Comparison of ENCODE assay signal across 8 cellular contexts in the genomic region with DNA sequence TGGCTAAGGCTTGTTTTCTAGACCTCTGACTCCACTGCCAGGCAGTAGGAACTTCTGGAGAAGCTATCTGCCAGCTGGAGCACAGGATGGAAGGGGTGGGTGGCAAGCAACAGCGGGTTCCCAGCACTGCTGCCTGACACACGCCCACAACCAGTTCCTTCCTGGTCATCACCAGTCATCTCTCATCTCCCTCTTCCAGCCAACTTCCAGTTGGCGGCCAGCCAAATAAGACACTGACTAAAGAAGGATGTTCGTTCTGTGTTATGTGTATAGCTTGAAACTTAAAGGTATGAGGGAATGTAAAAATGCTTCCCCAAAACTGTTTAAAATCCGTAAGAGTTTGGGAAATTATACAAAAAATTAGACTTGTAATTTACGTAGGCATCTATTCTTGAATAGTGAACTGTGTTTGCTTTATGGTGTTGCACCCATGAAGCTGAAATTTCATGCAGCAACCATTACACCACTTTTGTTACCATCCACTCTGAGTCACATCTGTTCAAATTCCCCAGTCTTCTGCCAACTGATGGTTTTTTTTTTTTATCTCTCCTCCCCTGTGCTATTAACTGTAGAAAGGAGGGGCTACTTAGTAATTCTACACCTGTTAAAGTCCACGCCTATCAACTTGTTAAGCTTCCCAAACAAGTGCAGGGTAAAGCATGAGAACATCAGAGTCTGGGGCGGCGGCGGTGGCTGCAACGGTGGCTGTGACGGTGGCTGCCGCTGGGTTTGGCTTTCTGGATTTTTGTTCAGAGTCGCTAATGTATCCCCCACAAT.
DNase-seq lines count a peak whose midpoint lies in the region; ATAC-seq and TF ChIP-seq lines count a peak whose summit lies in the region.

No MANE protein-coding gene starts in this region.

- H3K79me2 ChIP-seq in PC-9 (ENCODE audit: low read depth) = no peaks in the 10 kb centered on the region

- no peaks in the 10 kb centered on the region for H3K36me3 ChIP-seq in PC-9 (ENCODE audit: low read depth)

- POLR2A ChIA-PET in AG04450 (lab: Yijun Ruan, JAX) (interaction anchor here (0.7 to 1.9 kb wide), 6 partner anchors 12 to 645 kb away, joined by 3 to 7 read pairs (median 3); no protein-coding TSS in a partner anchor), PC-9 (lab: Charles Lee; ENCODE audit: unreplicated experiment) (interaction anchor here (0.6 to 0.7 kb wide), 3 partner anchors 36 to 1021 kb away, joined by 3 to 19 read pairs (median 8); no protein-coding TSS in a partner anchor)
- POLR2A ChIA-PET in activated CD8-positive, alpha-beta T cell treated with anti-CD3 and anti-CD28 coated beads for 36 hours (lab: Charles Lee) = interaction anchor here (0.6 kb wide), 1 partner anchor 1502 kb away, joined by 3 read pairs; no protein-coding TSS in a partner anchor

- DNase-seq in AG04450 (ENCODE audit: low read depth, low spot score) (no peak), KG1 (lab: John Stamatoyannopoulos, UW) (peak; percentile 23), PC-9 (peak; percentile 61 to 97), fibroblast of peridontal ligament (ENCODE audit: extremely low read depth) (peak; percentile 77), progenitor cell of endocrine pancreas (ENCODE audit: low spot score, unreplicated experiment) (no peak), GM19238 (ENCODE audit: insufficient read length, low spot score) (no peak)
- no peak for DNase-seq in activated CD8-positive, alpha-beta T cell treated with anti-CD3 and anti-CD28 coated beads for 36 hours

- H3K4me1 Mint-ChIP-seq in progenitor cell of endocrine pancreas (ENCODE audit: low read depth) = peaks cover 54% of the 10 kb centered on the region
- H3K4me1 Mint-ChIP-seq in activated CD8-positive, alpha-beta T cell treated with anti-CD3 and anti-CD28 coated beads for 36 hours (ENCODE audit: low read depth) = no peaks in the 10 kb centered on the region

- H3K27me3 ChIP-seq in AG04450 (ENCODE audit: control insufficient read depth, insufficient read depth, low read length) (no peaks in the 10 kb centered on the region), PC-9 (ENCODE audit: insufficient read depth, low read depth) (no peaks in the 10 kb centered on the region)

- intact Hi-C loops in PC-9 (cut with micrococcal nuclease; ENCODE audit: unreplicated experiment) = no loop called here
- intact Hi-C loops in activated CD8-positive, alpha-beta T cell treated with anti-CD3 and anti-CD28 coated beads for 36 hours (cut with micrococcal nuclease) = no loop called here

- H3K9me3 Mint-ChIP-seq in progenitor cell of endocrine pancreas (ENCODE audit: low read depth) = no peaks in the 10 kb centered on the region
- H3K9me3 Mint-ChIP-seq in activated CD8-positive, alpha-beta T cell treated with anti-CD3 and anti-CD28 coated beads for 36 hours = no peaks in the 10 kb centered on the region

- no peaks in the 10 kb centered on the region for H4K20me1 ChIP-seq in PC-9 (ENCODE audit: insufficient read depth)

- H3K27ac Mint-ChIP-seq in progenitor cell of endocrine pancreas = peak overlapping the region; percentile 89
- no peak overlapping the region for H3K27ac Mint-ChIP-seq in activated CD8-positive, alpha-beta T cell treated with anti-CD3 and anti-CD28 coated beads for 36 hours

- H3K4me3 ChIP-seq in AG04450 (ENCODE audit: low read depth, low read length) (peak overlapping the region; percentile 18), PC-9 (peak overlapping the region; percentile 47; the same call in 1 of the 2 replicates)

- no peak for ATAC-seq in activated CD8-positive, alpha-beta T cell treated with anti-CD3 and anti-CD28 coated beads for 36 hours
- ATAC-seq in GM21786 (IDR thresholded peaks at IDR 0.05; ENCODE audit: unreplicated experiment) = no peak

- no peaks in the 10 kb centered on the region for H3K27me3 Mint-ChIP-seq in progenitor cell of endocrine pancreas
- peaks cover 4% of the 10 kb centered on the region for H3K27me3 Mint-ChIP-seq in activated CD8-positive, alpha-beta T cell treated with anti-CD3 and anti-CD28 coated beads for 36 hours

- H3K36me3 Mint-ChIP-seq in progenitor cell of endocrine pancreas (ENCODE audit: insufficient read depth) = no peaks in the 10 kb centered on the region
- H3K36me3 Mint-ChIP-seq in activated CD8-positive, alpha-beta T cell treated with anti-CD3 and anti-CD28 coated beads for 36 hours (ENCODE audit: low read depth) = no peaks in the 10 kb centered on the region

- BruUV-seq in PC-9 (replicated peaks; lab: Mats Ljungman, UMichigan) = no TSS peak

- peaks cover 24% of the 10 kb centered on the region for H3K4me1 ChIP-seq in PC-9 (replicated peaks; ENCODE audit: insufficient read depth)

- TF ChIP-seq CTCF in AG04450 (IDR thresholded peaks at IDR 0.05; ENCODE audit: low read depth, low read length) = no peak
- TF ChIP-seq CTCF in PC-9 (conservative IDR thresholded peaks at IDR 0.05) = no peak
- no peak for TF ChIP-seq CTCF in progenitor cell of endocrine pancreas (IDR thresholded peaks at IDR 0.05; ENCODE audit: unreplicated experiment)
- no peak for TF ChIP-seq CTCF in activated CD8-positive, alpha-beta T cell treated with anti-CD3 and anti-CD28 coated beads for 36 hours (IDR thresholded peaks at IDR 0.05)

- peak overlapping the region; percentile 71 for H3K4me3 Mint-ChIP-seq in progenitor cell of endocrine pancreas (ENCODE audit: low read depth)
- no peak overlapping the region for H3K4me3 Mint-ChIP-seq in activated CD8-positive, alpha-beta T cell treated with anti-CD3 and anti-CD28 coated beads for 36 hours

- H3F3A ChIP-seq in PC-9 (ENCODE audit: insufficient read depth, low read depth) = peaks cover 25% of the 10 kb centered on the region; the same call in 1 of the 2 replicates

- peak overlapping the region; percentile 48; the same call in 1 of the 2 replicates for H2AFZ ChIP-seq in PC-9

- H3K9me3 ChIP-seq in AG04450 (ENCODE audit: control insufficient read depth, insufficient read depth, low read length) (no peaks in the 10 kb centered on the region; the same call in 1 of the 2 replicates), PC-9 (ENCODE audit: insufficient read depth, low read depth) (no peaks in the 10 kb centered on the region)

- CTCF ChIA-PET in AG04450 (lab: Charles Lee) = interaction anchor here (1.2 to 2.5 kb wide), 2 partner anchors 29 to 36 kb away, joined by 3 to 17 read pairs; no protein-coding TSS in a partner anchor
- CTCF ChIA-PET in PC-9 (lab: Charles Lee) = interaction anchor here (0.6 to 1.1 kb wide), 3 partner anchors 17 to 362 kb away, joined by 4 to 6 read pairs (median 4); no protein-coding TSS in a partner anchor
- CTCF ChIA-PET in activated CD8-positive, alpha-beta T cell treated with anti-CD3 and anti-CD28 coated beads for 36 hours (lab: Charles Lee) = interaction anchor here (1.3 kb wide), 1 partner anchor 36 kb away, joined by 5 read pairs; no protein-coding TSS in a partner anchor

- H3K4me2 ChIP-seq in PC-9 = peak overlapping the region; percentile 75

- H3K27ac ChIP-seq in AG04450 (ENCODE audit: low read depth, low read length) = peak overlapping the region; percentile 58
- peak overlapping the region; percentile 80 for H3K27ac ChIP-seq in PC-9

- H3K9me2 ChIP-seq in PC-9 (ENCODE audit: insufficient read depth) = no peaks in the 10 kb centered on the region; the same call in none of the 2 replicates

Comparison
In these comparisons a context has a peak if more than half of its experiments do, and no peak if none do; other contexts are left out.
1. DNase-seq: peak in KG1 (single experiment), PC-9 (2 of 2) and fibroblast of peridontal ligament (single experiment); none in AG04450 (single experiment), progenitor cell of endocrine pancreas (single experiment), GM19238 (single experiment) and activated CD8-positive, alpha-beta T cell treated with anti-CD3 and anti-CD28 coated beads for 36 hours (single experiment).